35 cellular contexts compared by ENCODE assay signal in genomic region chr12:95726903-95727302, GRCh38.
"Had no signal": no experiment of that assay in that cellular context is flagged by ENCODE, and none has a peak within 500 bp of the region (broad histone marks: within the 10 kb centered on the region; RNA-seq: fewer than 3 reads in every experiment).

No MANE protein-coding gene starts in this region.

- DNase-seq: Kasumi-1, MM.1S, MV-4-11, NCI-H1048, NCI-H1092, NCI-H1092 treated with DMSO at 0.1 percent for 48 hours, NCI-H1105, NCI-H1105 treated with DMSO at 0.1 percent for 48 hours, NCI-H1417, NCI-H1417 treated with DMSO at 0.1 percent for 48 hours, NCI-H1436, NCI-H1436 treated with DMSO at 0.1 percent for 48 hours, NCI-H146, NCI-H1694, NCI-H1694 treated with DMSO at 0.1 percent for 48 hours, NCI-H187, NCI-H187 treated with DMSO at 0.1 percent for 48 hours, NCI-H1930, NCI-H2029, NCI-H2029 treated with DMSO at 0.1 percent for 48 hours, NCI-H2081, NCI-H2081 treated with DMSO at 0.1 percent for 48 hours, NCI-H2107, NCI-H2171, NCI-H2171 treated with DMSO at 0.1 percent for 48 hours, NCI-H2227 treated with DMSO at 0.1 percent for 48 hours, NCI-H226, NCI-H345, NCI-H446, NCI-H446 treated with DMSO at 0.1 percent for 48 hours, NCI-H510A, NCI-H510A treated with DMSO at 0.1 percent for 48 hours, NCI-H524, NCI-H524 treated with DMSO at 0.1 percent for 48 hours, NCI-H526 had no signal
